In genomic region chr11:17521106-17521900, GRCh38 we compare ENCODE assay signal across 33 cellular contexts. TPM values are rescaled to one million over a fixed set of nuclear protein-coding genes. Genes with fewer than 3 reads are reported as not detected.
"Had no signal": no experiment of that assay in that cellular context is flagged by ENCODE, and none has a peak within 500 bp of the region (broad histone marks: within the 10 kb centered on the region; RNA-seq: fewer than 3 reads in every experiment).

No MANE protein-coding gene starts in this region.

- H3K4me1 ChIP-seq: left ventricle myocardium inferior, neural progenitor cell, right atrium auricular region, right lobe of liver, transverse colon, upper lobe of left lung, vagina had no signal

- H3K4me2 ChIP-seq: neural progenitor cell, smooth muscle cell had no signal

- H3K9ac ChIP-seq: neural progenitor cell had no signal

- H3K4me3 ChIP-seq: left ventricle myocardium inferior, lung, neural progenitor cell, ovary, right atrium auricular region, right lobe of liver, smooth muscle cell, transverse colon, upper lobe of left lung, vagina had no signal

- H3K27ac ChIP-seq: left ventricle myocardium inferior, neural progenitor cell, neutrophil, ovary, right atrium auricular region, right lobe of liver, transverse colon, upper lobe of left lung, vagina had no signal

- H3K9me3 ChIP-seq: left ventricle myocardium inferior, neutrophil, ovary, right atrium auricular region, right lobe of liver, transverse colon, upper lobe of left lung, vagina had no signal

- ATAC-seq: natural killer cell; right lobe of liver; stimulated activated memory B cell treated with anti-CD40 and anti-IgM and Interleukin-4, amounts not matched to agents 10 μg/mL and 1 μg/mL and 100 μg/mL, for 72 hours; stimulated activated naive CD8-positive, alpha-beta T cell treated with anti-CD3 and anti-CD28 coated beads, Interleukin-15, amount 100 ng/mL, for 72 hours had no signal

- H2AFZ ChIP-seq: neural progenitor cell had no signal

- H3K36me3 ChIP-seq: left ventricle myocardium inferior, neural progenitor cell, neutrophil, ovary, right atrium auricular region, right lobe of liver, upper lobe of left lung, vagina had no signal

- FAIRE-seq: islet of Langerhans had no signal

- H3K27me3 ChIP-seq: neural progenitor cell, neutrophil, ovary, right atrium auricular region, right lobe of liver, transverse colon, upper lobe of left lung, vagina had no signal

- DNase-seq: hypothalamus; immature natural killer cell; left ventricle myocardium inferior; naive B cell; natural killer cell; nephron progenitor cell; occipital lobe; ovary; right lobe of liver; stimulated activated CD4-positive, alpha-beta T cell treated with anti-CD3 and anti-CD28 coated beads, Interleukin-1b, Interleukin-23, amount 100 ng/mL, for 48 hours; stimulated activated CD4-positive, alpha-beta T cell treated with anti-CD3 and anti-CD28 coated beads, Interleukin-2, amount 100 ng/mL, for 48 hours; stimulated activated CD4-positive, alpha-beta T cell treated with anti-CD3 and anti-CD28 coated beads, Interleukin-4, amount 100 ng/mL, for 4 hours; stimulated activated CD8-positive, alpha-beta memory T cell treated with anti-CD3 and anti-CD28 coated beads, Interleukin-4, amount 100 ng/mL, for 48 hours; stimulated activated naive CD4-positive, alpha-beta T cell treated with Interleukin-2 at 50 U/mL for 16 hours; stimulated activated naive CD8-positive, alpha-beta T cell treated with anti-CD3 and anti-CD28 coated beads, Interleukin-15, amount 100 ng/mL, for 72 hours; substantia nigra; transverse colon; upper lobe of left lung had no signal

RNA-seq across cellular contexts. Expression of gene USH1C, which starts 22.9 kb away (rescaled TPM):
- total RNA-seq: left ventricle myocardium inferior, mononuclear cell, natural killer cell, pulmonary artery endothelial cell, right atrium auricular region, skeletal muscle tissue, smooth muscle cell, vagina had no signal
- polyA plus RNA-seq: immature natural killer cell, smooth muscle cell had no signal

RNA-seq across cellular contexts. Expression of gene OTOG, which starts 25.8 kb away (rescaled TPM):
- total RNA-seq: kidney epithelial cell, left ventricle myocardium inferior, lower leg skin, mononuclear cell, natural killer cell, occipital lobe, ovary, pulmonary artery endothelial cell, renal cortical epithelial cell, right atrium auricular region, right lobe of liver, smooth muscle cell, transverse colon, upper lobe of left lung, vagina had no signal
- polyA plus RNA-seq: immature natural killer cell, lung, ovary, smooth muscle cell, urinary bladder had no signal

RNA-seq across cellular contexts. Expression of gene ABCC8, which starts 44.7 kb away (rescaled TPM):
- total RNA-seq: kidney epithelial cell, natural killer cell, pulmonary artery endothelial cell, renal cortical epithelial cell, smooth muscle cell had no signal
- polyA plus RNA-seq: immature natural killer cell, smooth muscle cell had no signal
